Comparison of ENCODE assay signal across 16 cellular contexts in the genomic region with DNA sequence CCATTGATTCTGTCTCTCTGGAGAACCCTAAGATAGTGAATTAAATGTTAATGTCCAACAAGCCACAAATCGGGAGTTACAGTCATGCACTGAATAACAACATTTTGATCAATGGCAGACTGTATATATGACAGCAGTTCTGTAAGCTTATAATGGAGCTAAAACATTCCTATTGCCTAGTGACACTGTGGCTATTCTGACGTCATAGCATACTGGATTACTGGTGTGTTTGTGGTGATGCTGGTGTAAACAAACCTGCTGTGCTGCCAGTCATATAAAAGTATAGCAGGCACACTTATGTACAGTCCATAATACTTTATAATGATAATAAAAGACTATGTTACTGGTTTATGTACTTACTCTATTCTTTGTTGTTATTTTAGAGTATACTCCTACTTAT. TPM values are rescaled to one million over a fixed set of nuclear protein-coding genes. Genes with fewer than 3 reads are reported as not detected.
DNase-seq lines count a peak whose midpoint lies in the region; ATAC-seq and TF ChIP-seq lines count a peak whose summit lies in the region.
"Had no signal": no experiment of that assay in that cellular context is flagged by ENCODE, and none has a peak within 500 bp of the region (broad histone marks: within the 10 kb centered on the region; RNA-seq: fewer than 3 reads in every experiment).

No MANE protein-coding gene starts in this region.

- H2BK20ac ChIP-seq in IMR-90 (ENCODE audit: low read depth, low read length), result no peak overlapping the region

- H2BK5ac ChIP-seq in IMR-90 (ENCODE audit: low read depth, low read length, poor library complexity, severe bottlenecking), result no peak overlapping the region
- no peak overlapping the region for H2BK5ac ChIP-seq in neuronal stem cell (ENCODE audit: low read length)

- intact Hi-C loops in IMR-90 (cut with micrococcal nuclease), result loop anchor here (10.0 kb wide), 1 partner anchor 395 kb away; the partner anchor contains the start of gene ETFBKMT
- intact Hi-C loops in mucosa of descending colon (cut with DNase I, micrococcal nuclease), result no loop called here

- H3K14ac ChIP-seq in IMR-90 (replicated peaks; ENCODE audit: low read depth, low read length), result no peak overlapping the region
- no peak overlapping the region for H3K14ac ChIP-seq in neuronal stem cell (ENCODE audit: low read length)

- in situ Hi-C loops in IMR-90 (cut with MboI; ENCODE audit: low sequenced_read_pairs), result loop anchor here (25.0 kb wide), 1 partner anchor 388 kb away; the partner anchor contains the start of gene ETFBKMT

- H2BK15ac ChIP-seq in IMR-90 (ENCODE audit: low read depth, low read length) (no peak overlapping the region), neuronal stem cell (ENCODE audit: low read length) (no peak overlapping the region)

- H3K27me3 ChIP-seq in IMR-90 (ENCODE audit: control insufficient read depth, insufficient read depth, low read length), result no peaks in the 10 kb centered on the region
- H3K27me3 ChIP-seq in neuronal stem cell (ENCODE audit: control insufficient read depth in 3 of 3, insufficient read depth in 3 of 3, low read depth in 1 of 3, low read length in 3 of 3), result no peaks in the 10 kb centered on the region
- H3K27me3 ChIP-seq: BLaER1 had no signal

- H4K8ac ChIP-seq in IMR-90 (ENCODE audit: low read depth in 2 of 2, low read length in 2 of 2) (no peak overlapping the region), neuronal stem cell (ENCODE audit: low read depth, low read length) (no peak overlapping the region)

- H2AFZ ChIP-seq in IMR-90 (replicated peaks; ENCODE audit: low read length, poor library complexity) (no peak overlapping the region), neuronal stem cell (ENCODE audit: low read length) (no peak overlapping the region)

- no peak overlapping the region for H3K4me3 ChIP-seq in IMR-90 (ENCODE audit: insufficient read depth, low read depth, low read length)
- no peak overlapping the region for H3K4me3 ChIP-seq in mucosa of descending colon
- H3K4me3 ChIP-seq in neuronal stem cell (ENCODE audit: low read length in 2 of 2), result no peak overlapping the region
- H3K4me3 ChIP-seq: BLaER1, SK-N-MC had no signal

- H4K20me1 ChIP-seq in IMR-90 (ENCODE audit: insufficient read depth, low read length), result peaks cover 4% of the 10 kb centered on the region; the same call in 1 of the 2 replicates
- H4K20me1 ChIP-seq: BLaER1 had no signal

- no peak overlapping the region for H3K23ac ChIP-seq in IMR-90 (ENCODE audit: low read depth, low read length)
- H3K23ac ChIP-seq in neuronal stem cell (ENCODE audit: low read depth, low read length, poor library complexity), result no peak overlapping the region

- H3K18ac ChIP-seq in IMR-90 (ENCODE audit: low read depth, low read length) (no peak overlapping the region), neuronal stem cell (ENCODE audit: low read length) (no peak overlapping the region)

- H3K4ac ChIP-seq in IMR-90 (ENCODE audit: low read depth, low read length), result no peak overlapping the region
- H3K4ac ChIP-seq in neuronal stem cell (ENCODE audit: low read length), result no peak overlapping the region

- dilution Hi-C loops in IMR-90 (cut with HindIII; ENCODE audit: low sequenced_read_pairs, unreplicated experiment), result no loop called here

- ATAC-seq in IMR-90 (ENCODE audit: low read depth) (no peak), mucosa of descending colon (peak; percentile 15), GM18505 (IDR thresholded peaks at IDR 0.05; ENCODE audit: unreplicated experiment) (no peak)
- ATAC-seq: T-cell had no signal

- H2AK9ac ChIP-seq in IMR-90 (replicated peaks; ENCODE audit: low read depth, low read length, poor library complexity), result no peak overlapping the region

- no peak overlapping the region for H3K9ac ChIP-seq in IMR-90 (ENCODE audit: low read depth, low read length)
- H3K9ac ChIP-seq in neuronal stem cell (ENCODE audit: low read depth, low read length, poor library complexity), result no peak overlapping the region
- H3K9ac ChIP-seq: BLaER1 had no signal

- peaks cover 7% of the 10 kb centered on the region for H3K4me1 ChIP-seq in IMR-90 (ENCODE audit: control insufficient read depth, insufficient read depth, low read length)
- no peaks in the 10 kb centered on the region for H3K4me1 ChIP-seq in mucosa of descending colon (ENCODE audit: low read depth)
- no peaks in the 10 kb centered on the region for H3K4me1 ChIP-seq in neuronal stem cell (ENCODE audit: control insufficient read depth in 2 of 2, insufficient read depth in 1 of 2, low read depth in 1 of 2, low read length in 2 of 2)
- H3K4me1 ChIP-seq: BLaER1 had no signal

- DNase-seq in NCI-H748 (lab: John Stamatoyannopoulos, UW; ENCODE audit: unreplicated experiment), result peak; percentile 21
- no peak for DNase-seq in NCI-H748 treated with DMSO at 0.1 percent for 48 hours (lab: John Stamatoyannopoulos, UW)
- DNase-seq in IMR-90, result peak; percentile 56
- DNase-seq in amniotic epithelial cell (ENCODE audit: low read depth), result peak; percentile 19
- DNase-seq in mucosa of descending colon, result no peak
- no peak for DNase-seq in neuronal stem cell (ENCODE audit: low spot score)
- DNase-seq in cerebellar cortex (ENCODE audit: low spot score), result no peak
- DNase-seq: CD8-positive, alpha-beta memory T cell; H9; NCI-H1105 treated with DMSO at 0.1 percent for 48 hours; NCI-H187 treated with DMSO at 0.1 percent for 48 hours; NCI-H446; T-cell had no signal

- H4K5ac ChIP-seq in IMR-90 (ENCODE audit: low read depth, low read length), result no peak overlapping the region

- no TSS peak for BruUV-seq in IMR-90 (replicated peaks; lab: Mats Ljungman, UMichigan)

- no peaks in the 10 kb centered on the region for H3K9me1 ChIP-seq in IMR-90 (ENCODE audit: insufficient read depth, low read length)

- H3K36me3 ChIP-seq in IMR-90 (ENCODE audit: control insufficient read depth, insufficient read depth, low read length), result no peaks in the 10 kb centered on the region
- H3K36me3 ChIP-seq in mucosa of descending colon (ENCODE audit: low read depth), result no peaks in the 10 kb centered on the region
- no peaks in the 10 kb centered on the region for H3K36me3 ChIP-seq in neuronal stem cell (replicated peaks in 1 of 2; ENCODE audit: control insufficient read depth in 2 of 2, insufficient read depth in 2 of 2, low read length in 2 of 2)
- H3K36me3 ChIP-seq: BLaER1 had no signal

- H3K27ac ChIP-seq in IMR-90 (ENCODE audit: insufficient read depth, low read length) (no peak overlapping the region), neuronal stem cell (replicated peaks; ENCODE audit: low read length) (no peak overlapping the region)
- H3K27ac ChIP-seq: BLaER1, SK-N-MC had no signal

- H3K79me1 ChIP-seq in IMR-90 (ENCODE audit: low read depth in 1 of 2, low read length in 2 of 2) (no peaks in the 10 kb centered on the region), neuronal stem cell (ENCODE audit: low read depth, low read length) (no peaks in the 10 kb centered on the region)

- no peak overlapping the region for H2BK120ac ChIP-seq in IMR-90 (ENCODE audit: low read depth, low read length)
- H2BK120ac ChIP-seq in neuronal stem cell (ENCODE audit: low read depth, low read length), result no peak overlapping the region

- no CpG with 5 or more reads among the region's 2 CpGs for WGBS in IMR-90 (ENCODE audit: extremely low coverage in 2 of 2, insufficient read length in 1 of 2), 2 experiments
- no CpG with 5 or more reads among the region's 2 CpGs for WGBS in neuronal stem cell (ENCODE audit: extremely low coverage in 2 of 2, insufficient read length in 2 of 2, insufficient replicate concordance in 1 of 2), 2 donors

- H4K91ac ChIP-seq in IMR-90 (ENCODE audit: insufficient read depth, low read depth, low read length) (no peak overlapping the region), neuronal stem cell (ENCODE audit: low read depth, low read length, poor library complexity) (no peak overlapping the region)

- TF ChIP-seq CTCF in IMR-90 (conservative IDR thresholded peaks at IDR 0.05; ENCODE audit: low read depth, low read length) (no peak), mucosa of descending colon (IDR thresholded peaks at IDR 0.05) (no peak)

- no peak overlapping the region for H3K56ac ChIP-seq in IMR-90 (ENCODE audit: extremely low read depth, insufficient read depth, low read length)

- TF ChIP-seq POLR2A in IMR-90 (IDR thresholded peaks at IDR 0.05; ENCODE audit: low read depth, low read length), result no peak
- TF ChIP-seq POLR2A in GM18505 (IDR thresholded peaks at IDR 0.05; ENCODE audit: borderline replicate concordance, extremely low read depth, insufficient read depth, insufficient read length), result no peak

- TF ChIP-seq RAD21 in IMR-90 (IDR thresholded peaks at IDR 0.05; ENCODE audit: low read length), result no peak

- CTCF ChIA-PET in IMR-90 (lab: Yijun Ruan, JAX), result interaction anchor here (0.6 to 3.1 kb wide), 3 partner anchors 11 to 497 kb away, joined by 3 to 10 read pairs (median 5); no protein-coding TSS in a partner anchor

- H3K4me2 ChIP-seq in IMR-90 (ENCODE audit: low read depth, low read length) (no peak overlapping the region), neuronal stem cell (ENCODE audit: insufficient read depth, low read length, poor library complexity, severe bottlenecking) (no peak overlapping the region)
- H3K4me2 ChIP-seq: BLaER1 had no signal

- no peak overlapping the region for H2BK12ac ChIP-seq in neuronal stem cell (ENCODE audit: low read length)

- POLR2A ChIA-PET in IMR-90 (lab: Charles Lee; ENCODE audit: unreplicated experiment), result no interaction called here

- H2AK5ac ChIP-seq in IMR-90 (ENCODE audit: low read depth, low read length), result no peak overlapping the region
- no peak overlapping the region for H2AK5ac ChIP-seq in neuronal stem cell (ENCODE audit: low read depth, low read length)

- H3K9me3 ChIP-seq in IMR-90 (ENCODE audit: control insufficient read depth, insufficient read depth, low read length) (no peaks in the 10 kb centered on the region; the same call in 1 of the 2 replicates), mucosa of descending colon (peaks cover under 1% of the 10 kb centered on the region), neuronal stem cell (replicated peaks in 1 of 2; ENCODE audit: control insufficient read depth in 2 of 2, insufficient read depth in 1 of 2, low read depth in 1 of 2, low read length in 2 of 2) (peaks cover 0 to 9% of the 10 kb centered on the region in 2 donors)

TF ChIP-seq in IMR-90, 13 proteins besides CTCF, POLR2A, EP300 and RAD21 (continues in another document):
- no peak for TF ChIP-seq MAFK (IDR thresholded peaks at IDR 0.05; ENCODE audit: low read depth, low read length)

RNA-seq across cellular contexts. Expression of gene BICD1, which starts 56.7 kb away (rescaled TPM):
- total RNA-seq in IMR-90 (2012; rRNA removed) (17.2 and 25.0 TPM in 2 replicates), mucosa of descending colon (10 to 100 TPM in 1 of 3 donors, 1 to 10 TPM in 2; 4.1 to 13.7 (median 5.3) TPM)
- polyA plus RNA-seq in IMR-90 (2012; rRNA removed), result 17.6 and 21.8 TPM in 2 replicates
- polyA plus RNA-seq in IMR-90 (2012; cell fraction: cytosol; rRNA removed), result 7.2 and 7.3 TPM in 2 replicates
- polyA plus RNA-seq in IMR-90 (2012; cell fraction: nucleus; rRNA removed; ENCODE audit: low replicate concordance), result 32.2 and 53.0 TPM in 2 replicates
- 18.0 TPM for polyA plus RNA-seq in neuronal stem cell (2013, experiment 1 of 2)
- 17.3 TPM for polyA plus RNA-seq in neuronal stem cell (2013, experiment 2 of 2)

Comparison
In these comparisons a context has a peak if more than half of its experiments do, and no peak if none do; other contexts are left out.
1. DNase-seq: peak in NCI-H748 (single experiment), IMR-90 (single experiment) and amniotic epithelial cell (single experiment); none in NCI-H748 treated with DMSO at 0.1 percent for 48 hours (single experiment), mucosa of descending colon (0 of 3), neuronal stem cell (single experiment) and cerebellar cortex (single experiment).